Comparison of ENCODE assay signal across 28 cellular contexts in the genomic region with DNA sequence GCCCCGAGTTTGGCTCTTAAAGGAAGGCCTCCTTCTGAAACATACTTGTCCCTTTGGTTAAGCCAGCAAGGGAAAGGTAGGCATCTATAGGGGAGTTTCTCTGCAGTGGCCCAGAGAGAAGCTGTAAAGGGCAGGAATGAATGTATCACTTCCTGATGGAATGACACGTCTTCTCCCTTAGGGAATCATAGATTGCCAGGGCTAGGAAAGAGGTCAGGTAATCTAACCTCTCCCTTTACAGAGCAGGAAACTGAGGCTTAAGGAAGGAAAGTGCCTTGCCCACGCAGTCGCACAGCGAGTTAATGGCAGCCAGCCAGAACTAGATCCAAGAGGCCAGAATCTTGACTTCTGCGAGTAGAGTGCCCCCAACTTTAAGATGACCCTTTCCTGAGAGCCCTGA.
"Had no signal": no experiment of that assay in that cellular context is flagged by ENCODE, and none has a peak within 500 bp of the region (broad histone marks: within the 10 kb centered on the region; RNA-seq: fewer than 3 reads in every experiment).

No MANE protein-coding gene starts in this region.

- H3K36me3 ChIP-seq: neural progenitor cell, ovary, uterus had no signal

- H3K36me3 Mint-ChIP-seq: natural killer cell had no signal

- H3K27me3 ChIP-seq: neural progenitor cell, neutrophil, ovary, spleen, tibial nerve, uterus had no signal

- H3K9ac ChIP-seq: neural progenitor cell had no signal

- H3K4me1 ChIP-seq: neural progenitor cell, uterus had no signal

- H3K4me3 ChIP-seq: left ventricle myocardium inferior, lung, neural progenitor cell, ovary, skin epidermis, spleen, tibial nerve, uterus had no signal

- H3K27ac Mint-ChIP-seq: mesothelial cell of epicardium; naive B cell; natural killer cell; nephron progenitor cell; neural progenitor cell; progenitor cell of endocrine pancreas; stimulated activated effector memory CD8-positive, alpha-beta T cell treated with anti-CD3 and anti-CD28 coated beads, Interleukin-12 subunit alpha, Interleukin-12 subunit beta, amount 100 ng/mL, for 72 hours; type B pancreatic cell had no signal

- ATAC-seq: left colon; natural killer cell; sciatic nerve; stimulated activated effector memory CD8-positive, alpha-beta T cell treated with anti-CD3 and anti-CD28 coated beads, Interleukin-12 subunit alpha, Interleukin-12 subunit beta, amount 100 ng/mL, for 72 hours; stimulated activated naive CD8-positive, alpha-beta T cell treated with anti-CD3 and anti-CD28 coated beads, Interleukin-15, amount 100 ng/mL, for 72 hours had no signal

- H3K4me2 ChIP-seq: neural progenitor cell had no signal

- H3K9me3 ChIP-seq: left ventricle myocardium inferior, neutrophil, ovary, spleen, tibial nerve, uterus had no signal

- DNase-seq: hippocampal formation; kidney; left colon; left ventricle myocardium inferior; mesendoderm; naive B cell; natural killer cell; nephron progenitor cell; occipital lobe; ovary; retina; right cardiac atrium; spleen; stimulated activated CD4-positive, alpha-beta T cell treated with anti-CD3 and anti-CD28 coated beads, Interleukin-4, amount 100 ng/mL, for 24 hours; stimulated activated naive CD4-positive, alpha-beta T cell treated with Interleukin-2 at 50 U/mL for 16 hours; stimulated activated naive CD8-positive, alpha-beta T cell treated with anti-CD3 and anti-CD28 coated beads, Interleukin-15, amount 100 ng/mL, for 72 hours; substantia nigra; uterus had no signal

- H3K27me3 Mint-ChIP-seq: naive B cell; progenitor cell of endocrine pancreas; stimulated activated naive CD8-positive, alpha-beta T cell treated with anti-CD3 and anti-CD28 coated beads, Interleukin-15, amount 100 ng/mL, for 72 hours; type B pancreatic cell had no signal

- H2AFZ ChIP-seq: neural progenitor cell had no signal

- H3K4me1 Mint-ChIP-seq: nephron progenitor cell, neural progenitor cell had no signal

- H3K9me3 Mint-ChIP-seq: mesothelial cell of epicardium; naive B cell; natural killer cell; nephron progenitor cell; neural progenitor cell; stimulated activated effector memory CD8-positive, alpha-beta T cell treated with anti-CD3 and anti-CD28 coated beads, Interleukin-12 subunit alpha, Interleukin-12 subunit beta, amount 100 ng/mL, for 72 hours; stimulated activated naive CD8-positive, alpha-beta T cell treated with anti-CD3 and anti-CD28 coated beads, Interleukin-15, amount 100 ng/mL, for 72 hours; type B pancreatic cell had no signal

- FAIRE-seq: kidney had no signal

- H3K27ac ChIP-seq: left ventricle myocardium inferior, neural progenitor cell, neutrophil, ovary, skin epidermis, spleen, tibial nerve, uterus had no signal

- H3K4me3 Mint-ChIP-seq: mesothelial cell of epicardium; naive B cell; natural killer cell; nephron progenitor cell; neural progenitor cell; stimulated activated effector memory CD8-positive, alpha-beta T cell treated with anti-CD3 and anti-CD28 coated beads, Interleukin-12 subunit alpha, Interleukin-12 subunit beta, amount 100 ng/mL, for 72 hours; stimulated activated naive CD8-positive, alpha-beta T cell treated with anti-CD3 and anti-CD28 coated beads, Interleukin-15, amount 100 ng/mL, for 72 hours; type B pancreatic cell had no signal
